14 cellular contexts compared by ENCODE assay signal in the genomic region with DNA sequence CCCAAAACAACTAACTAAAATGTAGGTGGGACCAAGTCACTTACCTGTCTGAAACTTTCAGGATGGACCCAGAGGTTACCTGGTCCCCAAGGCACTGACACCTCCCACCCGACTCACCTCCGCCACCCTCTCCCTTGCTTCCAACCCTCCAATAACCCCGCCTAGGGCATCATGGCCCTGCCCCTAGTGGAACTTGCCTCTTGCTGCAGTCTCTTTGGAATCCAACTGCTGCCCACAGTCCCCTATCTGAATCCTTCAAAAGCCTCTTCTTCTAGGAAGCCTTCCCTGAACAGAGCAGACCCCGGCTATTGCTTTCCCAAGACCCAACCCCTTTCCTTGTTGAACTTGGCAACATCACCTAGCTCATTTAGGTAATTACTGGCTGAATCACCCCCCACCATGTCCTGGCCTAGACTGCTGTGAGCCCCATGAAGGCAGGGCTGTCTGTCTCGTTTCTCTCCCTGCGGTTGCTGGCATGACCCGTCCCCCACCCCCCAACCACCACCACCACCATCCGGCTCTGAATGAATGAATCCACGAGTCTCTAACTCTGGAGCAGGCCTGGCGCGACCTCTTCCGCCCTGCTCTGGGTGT. TPM values are rescaled to one million over a fixed set of nuclear protein-coding genes. Genes with fewer than 3 reads are reported as not detected.
DNase-seq lines count a peak whose midpoint lies in the region; FAIRE-seq and TF ChIP-seq lines count a peak whose summit lies in the region.
"Had no signal": no experiment of that assay in that cellular context is flagged by ENCODE, and none has a peak within 500 bp of the region (broad histone marks: within the 10 kb centered on the region; RNA-seq: fewer than 3 reads in every experiment).

No MANE protein-coding gene starts in this region.

- intact Hi-C loops in testis (cut with DNase I; ENCODE audit: low total_unique reads): no loop called here

- no peaks in the 10 kb centered on the region for H3K9me3 ChIP-seq in testis
- H3K9me3 ChIP-seq: tibial nerve had no signal

- TF ChIP-seq POLR2A in testis (IDR thresholded peaks at IDR 0.05): no peak

- no peak for FAIRE-seq in D721Med (lab: Jason Lieb, UNC)
- FAIRE-seq: kidney had no signal

- H3K27me3 ChIP-seq in layer of hippocampus (ENCODE audit: control insufficient read depth, insufficient read depth, low read length) (no peaks in the 10 kb centered on the region), testis (no peaks in the 10 kb centered on the region)

- in situ Hi-C loops in astrocyte of the spinal cord (cut with HindIII; ENCODE audit: low sequenced_read_pairs): no loop called here

- DNase-seq in D721Med (ENCODE audit: insufficient read length, low spot score) (no peak), HuH-7 (ENCODE audit: low spot score) (peak; percentile 72), astrocyte of the spinal cord (ENCODE audit: low read depth, low spot score) (no peak), NCI-H2081 treated with DMSO at 0.1 percent for 48 hours (lab: John Stamatoyannopoulos, UW) (no peak), NCI-H774 (lab: John Stamatoyannopoulos, UW) (no peak), testis (no peak), ureter (ENCODE audit: low spot score) (no peak)
- DNase-seq: activated CD4-positive, alpha-beta T cell treated with anti-CD3 and anti-CD28 coated beads for 36 hours; COR-L47; kidney; NCI-H1694 had no signal

- WGBS in testis, 2 donors: 80 to 82% methylated on average over 4 to 12 of the region's 12 CpGs

- TF ChIP-seq CTCF in D721Med (IDR thresholded peaks at IDR 0.05; ENCODE audit: insufficient read depth, missing control alignments) (peak; percentile 0), astrocyte of the spinal cord (IDR thresholded peaks at IDR 0.05; ENCODE audit: low read depth, low read length) (peak; percentile 21), testis (IDR thresholded peaks at IDR 0.05) (no peak)

- H3K36me3 ChIP-seq in testis (ENCODE audit: low read depth, missing control alignments): no peaks in the 10 kb centered on the region
- H3K36me3 ChIP-seq: tibial nerve had no signal

- H3K27ac ChIP-seq in layer of hippocampus (ENCODE audit: low read depth, low read length) (peak overlapping the region; percentile 90), testis (no peak overlapping the region)
- H3K27ac ChIP-seq: tibial nerve had no signal

- no peak overlapping the region for H3K4me3 ChIP-seq in astrocyte of the spinal cord (ENCODE audit: low read depth, low read length)
- H3K4me3 ChIP-seq in testis: no peak overlapping the region
- H3K4me3 ChIP-seq: tibial nerve had no signal

- no peaks in the 10 kb centered on the region for H3K4me1 ChIP-seq in testis

RNA-seq across cellular contexts. Expression of gene CRB2, which starts 9.4 kb away (rescaled TPM):
- total RNA-seq in testis (under 1 TPM; 0.63 to 0.68 TPM), ureter (0.05 TPM)
- 3.4 TPM for polyA plus RNA-seq in testis (ENCODE audit: insufficient read depth, low read depth, low replicate concordance)
- total RNA-seq: activated CD4-positive, alpha-beta T cell treated with anti-CD3 and anti-CD28 coated beads for 36 hours; pulmonary artery endothelial cell had no signal

Comparison
In these comparisons a context has a peak if more than half of its experiments do, and no peak if none do; other contexts are left out.
1. CTCF ChIP-seq: peak in D721Med (single experiment) and astrocyte of the spinal cord (single experiment); none in testis (0 of 3).